Comparison of ENCODE assay signal across 20 cellular contexts in genomic region chr9:88716636-88717035, GRCh38.
DNase-seq lines count a peak whose midpoint lies in the region; ATAC-seq and TF ChIP-seq lines count a peak whose summit lies in the region.
"Had no signal": no experiment of that assay in that cellular context is flagged by ENCODE, and none has a peak within 500 bp of the region (broad histone marks: within the 10 kb centered on the region; RNA-seq: fewer than 3 reads in every experiment).

No MANE protein-coding gene starts in this region.

- peaks cover 8% of the 10 kb centered on the region for H3K4me1 ChIP-seq in PC-3 (ENCODE audit: insufficient read depth, low read length)
- no peaks in the 10 kb centered on the region for H3K4me1 ChIP-seq in smooth muscle cell (ENCODE audit: low read depth)
- H3K4me1 ChIP-seq in trophoblast cell (ENCODE audit: control insufficient read depth in 1 of 2, insufficient read depth in 2 of 2, low read length in 2 of 2) = no peaks in the 10 kb centered on the region
- H3K4me1 ChIP-seq in SJCRH30 = no peaks in the 10 kb centered on the region
- H3K4me1 ChIP-seq: Peyer's patch had no signal

- no peak overlapping the region for H3K9ac ChIP-seq in PC-3 (ENCODE audit: low read length)
- H3K9ac ChIP-seq in smooth muscle cell (ENCODE audit: low read depth) = no peak overlapping the region
- H3K9ac ChIP-seq in trophoblast cell (ENCODE audit: low read length) = no peak overlapping the region

- DNase-seq in EL (peak; percentile 39), PC-3 (peak; percentile 66), fibroblast of villous mesenchyme (ENCODE audit: low read depth) (peak; percentile 26), smooth muscle cell (lab: John Stamatoyannopoulos, UW; ENCODE audit: unreplicated experiment) (no peak), trophoblast cell (no peak), SJCRH30 (no peak), HK-2 (ENCODE audit: unreplicated experiment) (no peak)
- DNase-seq: DMS79 treated with DMSO at 0.1 percent for 48 hours, GOT3, HCEC 1CT, KG1, NCI-H1105, NCI-H146, NCI-H2029, NCI-H2227 treated with DMSO at 0.1 percent for 48 hours, NCI-H510A treated with DMSO at 0.1 percent for 48 hours, NCI-H774, Peyer's patch, SW 1271 had no signal

- no peaks in the 10 kb centered on the region for H4K20me1 ChIP-seq in PC-3 (ENCODE audit: low read length)
- H4K20me1 ChIP-seq in smooth muscle cell (ENCODE audit: low read depth) = no peaks in the 10 kb centered on the region

- H3K4me3 ChIP-seq in PC-3 (ENCODE audit: low read length) (no peak overlapping the region), fibroblast of villous mesenchyme (ENCODE audit: low read depth, low read length) (no peak overlapping the region), smooth muscle cell (no peak overlapping the region), trophoblast cell (ENCODE audit: low read depth, low read length) (no peak overlapping the region), SJCRH30 (no peak overlapping the region)
- H3K4me3 ChIP-seq: Peyer's patch had no signal

- H3K36me3 ChIP-seq in PC-3 (ENCODE audit: low read depth, low read length) = no peaks in the 10 kb centered on the region
- H3K36me3 ChIP-seq in smooth muscle cell (ENCODE audit: low read depth) = no peaks in the 10 kb centered on the region
- no peaks in the 10 kb centered on the region for H3K36me3 ChIP-seq in trophoblast cell (ENCODE audit: control insufficient read depth in 1 of 2, insufficient read depth in 2 of 2, low read length in 2 of 2)
- no peaks in the 10 kb centered on the region for H3K36me3 ChIP-seq in SJCRH30
- H3K36me3 ChIP-seq: Peyer's patch had no signal

- no peak overlapping the region for H4K8ac ChIP-seq in trophoblast cell (ENCODE audit: low read depth, low read length)

- H3K27ac ChIP-seq in PC-3 (ENCODE audit: low read length) = peak overlapping the region; percentile 35; the same call in 1 of the 2 replicates
- H3K27ac ChIP-seq in smooth muscle cell (ENCODE audit: low read depth) = peak overlapping the region; percentile 42
- no peak overlapping the region for H3K27ac ChIP-seq in trophoblast cell (ENCODE audit: low read depth, low read length)
- no peak overlapping the region for H3K27ac ChIP-seq in SJCRH30
- H3K27ac ChIP-seq: Peyer's patch had no signal

- H4K12ac ChIP-seq in trophoblast cell (ENCODE audit: low read depth, low read length) = no peak overlapping the region

- WGBS in smooth muscle cell (ENCODE audit: low lambda C conversion rate) = 86% methylated on average over 1 of the region's 1 CpG
- no CpG with 5 or more reads among the region's 1 CpG for WGBS in trophoblast cell (ENCODE audit: extremely low coverage, insufficient coverage, insufficient read length)

- POLR2A ChIA-PET in PC-3 (lab: Charles Lee; ENCODE audit: unreplicated experiment) = no interaction called here

- H2BK5ac ChIP-seq in trophoblast cell (ENCODE audit: low read depth, low read length, poor library complexity) = no peak overlapping the region

- no peaks in the 10 kb centered on the region for H3K9me2 ChIP-seq in PC-3 (replicated peaks; ENCODE audit: low read length)

- H3K9me3 ChIP-seq in PC-3 (ENCODE audit: low read length) = no peaks in the 10 kb centered on the region
- H3K9me3 ChIP-seq in smooth muscle cell (replicated peaks; ENCODE audit: low read depth) = no peaks in the 10 kb centered on the region
- no peaks in the 10 kb centered on the region for H3K9me3 ChIP-seq in trophoblast cell (ENCODE audit: insufficient read depth, low read depth, low read length)
- H3K9me3 ChIP-seq in SJCRH30 (replicated peaks) = no peaks in the 10 kb centered on the region
- H3K9me3 ChIP-seq: Peyer's patch had no signal

- 0 out of 2 replicates have a peak overlapping the region, but pooled peaks have one; percentile 24 for H3K4me2 ChIP-seq in PC-3 (ENCODE audit: low read length)
- no peak overlapping the region for H3K4me2 ChIP-seq in smooth muscle cell
- H3K4me2 ChIP-seq in trophoblast cell (ENCODE audit: low read length) = no peak overlapping the region

- BruUV-seq in PC-3 (replicated peaks; lab: Mats Ljungman, UMichigan) = no TSS peak

- H3K79me1 ChIP-seq in trophoblast cell (ENCODE audit: low read length) = no peaks in the 10 kb centered on the region

- H3K14ac ChIP-seq in trophoblast cell (ENCODE audit: low read length) = no peak overlapping the region

- CTCF ChIA-PET in PC-3 (lab: Charles Lee) = no interaction called here

- no peak overlapping the region for H3K18ac ChIP-seq in trophoblast cell (ENCODE audit: low read length)

- ATAC-seq in PC-3 = peak; percentile 84
- ATAC-seq: Right ventricle myocardium inferior had no signal

- H3K27me3 ChIP-seq in PC-3 (ENCODE audit: low read length) (no peaks in the 10 kb centered on the region), smooth muscle cell (ENCODE audit: low read depth) (no peaks in the 10 kb centered on the region), trophoblast cell (ENCODE audit: insufficient read depth, low read length) (no peaks in the 10 kb centered on the region), SJCRH30 (no peaks in the 10 kb centered on the region)
- H3K27me3 ChIP-seq: Peyer's patch had no signal

- no peak overlapping the region for H2AK5ac ChIP-seq in trophoblast cell (ENCODE audit: low read length)

- no peak overlapping the region for H2BK120ac ChIP-seq in trophoblast cell (ENCODE audit: insufficient read depth, low read length, poor library complexity)

- H3K4ac ChIP-seq in trophoblast cell (ENCODE audit: low read depth, low read length) = no peak overlapping the region

- no peak overlapping the region for H2BK12ac ChIP-seq in trophoblast cell (ENCODE audit: low read length)

- H2AFZ ChIP-seq in PC-3 (ENCODE audit: low read length) (no peak overlapping the region), smooth muscle cell (ENCODE audit: low read depth) (no peak overlapping the region), trophoblast cell (ENCODE audit: insufficient read depth, low read length, poor library complexity) (no peak overlapping the region)

- intact Hi-C loops in PC-3 (cut with micrococcal nuclease) = no loop called here

- H3K79me2 ChIP-seq in PC-3 (ENCODE audit: low read length) (no peaks in the 10 kb centered on the region), smooth muscle cell (ENCODE audit: low read depth) (no peaks in the 10 kb centered on the region), trophoblast cell (ENCODE audit: control insufficient read depth, insufficient read depth, low read length, poor library complexity) (no peaks in the 10 kb centered on the region)

- H3K23ac ChIP-seq in trophoblast cell (ENCODE audit: low read length) = no peak overlapping the region

- H3F3A ChIP-seq in PC-3 (ENCODE audit: low read length, unreplicated experiment) (no peaks in the 10 kb centered on the region), smooth muscle cell (ENCODE audit: low read depth) (peaks cover 6% of the 10 kb centered on the region)

- TF ChIP-seq CTCF in PC-3 (conservative IDR thresholded peaks at IDR 0.05; ENCODE audit: low read depth, low read length) (no peak), fibroblast of villous mesenchyme (IDR thresholded peaks at IDR 0.05; ENCODE audit: insufficient read depth, low read depth, low read length) (no peak), smooth muscle cell (IDR thresholded peaks at IDR 0.05; ENCODE audit: borderline replicate concordance, insufficient read depth, poor library complexity, severe bottlenecking) (no peak)

- H4K91ac ChIP-seq in trophoblast cell (ENCODE audit: low read depth, low read length) = no peak overlapping the region

Comparison
In these comparisons a context has a peak if more than half of its experiments do, and no peak if none do; other contexts are left out.
1. DNase-seq: peak in EL (single experiment), PC-3 (single experiment) and fibroblast of villous mesenchyme (single experiment); none in smooth muscle cell (single experiment), trophoblast cell (0 of 2), SJCRH30 (0 of 2) and HK-2 (single experiment).
2. H3K27ac ChIP-seq: peak in PC-3 (single experiment) and smooth muscle cell (single experiment); none in trophoblast cell (single experiment) and SJCRH30 (single experiment).